ENCODE assay signal across 1 cellular context in genomic region chr12:89781961-89782360, GRCh38.
TF ChIP-seq lines count a peak whose summit lies in the region.

No MANE protein-coding gene starts in this region.

TF ChIP-seq in SK-N-SH, 30 proteins besides CTCF, POLR2A, EP300 and RAD21 (continued from another document):
- no peak for TF ChIP-seq REST (IDR thresholded peaks at IDR 0.05; ENCODE audit: low read depth, low read length)
- no peak for TF ChIP-seq USF1 (IDR thresholded peaks at IDR 0.05; ENCODE audit: borderline replicate concordance, low read depth)
- no peak for TF ChIP-seq ELF1 (IDR thresholded peaks at IDR 0.05)
- no peak for TF ChIP-seq NRF1 (IDR thresholded peaks at IDR 0.05; ENCODE audit: low read depth, low read length)
- no peak for TF ChIP-seq USF2 (IDR thresholded peaks at IDR 0.05; ENCODE audit: borderline replicate concordance, low read depth, low read length)
- TF ChIP-seq YY1 (IDR thresholded peaks at IDR 0.05; ENCODE audit: low read depth) = no peak
- TF ChIP-seq RFX5 (IDR thresholded peaks at IDR 0.05; ENCODE audit: low read length) = no peak
- TF ChIP-seq GABPA (IDR thresholded peaks at IDR 0.05; ENCODE audit: low read depth) = no peak
